14 cellular contexts compared by ENCODE assay signal in genomic region chr2:226977775-226978190, GRCh38.
DNase-seq lines count a peak whose midpoint lies in the region; ATAC-seq, FAIRE-seq and TF ChIP-seq lines count a peak whose summit lies in the region.
"Had no signal": no experiment of that assay in that cellular context is flagged by ENCODE, and none has a peak within 500 bp of the region (broad histone marks: within the 10 kb centered on the region; RNA-seq: fewer than 3 reads in every experiment).

No MANE protein-coding gene starts in this region.

- no peak for TF ChIP-seq POLR2A in breast epithelium (IDR thresholded peaks at IDR 0.05)

- H3K4me1 ChIP-seq in breast epithelium (no peaks in the 10 kb centered on the region), PC-3 (ENCODE audit: insufficient read depth, low read length) (peaks cover 16% of the 10 kb centered on the region), fibroblast of lung (ENCODE audit: control insufficient read depth, extremely low read depth, insufficient read depth, low read length) (peaks cover 3% of the 10 kb centered on the region)

- DNase-seq in MCF 10A (ENCODE audit: unreplicated experiment) (peak; percentile 40), breast epithelium (ENCODE audit: low spot score in 2 of 2) (no peak), PC-3 (peak; percentile 77), fibroblast of lung (ENCODE audit: low read depth in 2 of 2) (peak; percentile 71 to 79), RCC 7860 (ENCODE audit: low spot score) (no peak), activated gamma-delta T cell treated with Interleukin-2 at 50 U/mL for 16 hours (no peak), middle frontal gyrus (ENCODE audit: extremely low spot score, low spot score) (no peak)
- DNase-seq in activated naive CD4-positive, alpha-beta T cell treated with anti-CD3 and anti-CD28 coated beads for 36 hours: no peak
- DNase-seq: activated naive CD4-positive, alpha-beta T cell treated with anti-CD3 and anti-CD28 coated beads, Interleukin-2, amount 50 U/mL, for 16 hours; left ventricle myocardium inferior; MG63 had no signal

- TF ChIP-seq CTCF in MCF 10A (IDR thresholded peaks at IDR 0.05; ENCODE audit: unreplicated experiment): no peak
- no peak for TF ChIP-seq CTCF in breast epithelium (IDR thresholded peaks at IDR 0.05)
- TF ChIP-seq CTCF in PC-3 (conservative IDR thresholded peaks at IDR 0.05; ENCODE audit: low read depth, low read length): no peak
- no peak for TF ChIP-seq CTCF in fibroblast of lung (conservative IDR thresholded peaks at IDR 0.05 in 1 of 2, IDR thresholded peaks at IDR 0.05 in 1 of 2; ENCODE audit: low read depth in 1 of 2, low read length in 2 of 2)

- H3K27ac ChIP-seq in breast epithelium (no peak overlapping the region), PC-3 (ENCODE audit: low read length) (peak overlapping the region; percentile 34), fibroblast of lung (ENCODE audit: insufficient read depth, low read length) (no peak overlapping the region)
- H3K27ac ChIP-seq: left ventricle myocardium inferior had no signal

- H3K9me3 Mint-ChIP-seq in MCF 10A (ENCODE audit: unreplicated experiment): no peaks in the 10 kb centered on the region
- no peaks in the 10 kb centered on the region for H3K9me3 Mint-ChIP-seq in activated naive CD4-positive, alpha-beta T cell treated with anti-CD3 and anti-CD28 coated beads for 36 hours

- H3K27me3 Mint-ChIP-seq in MCF 10A (ENCODE audit: insufficient read depth, unreplicated experiment): no peaks in the 10 kb centered on the region
- no peaks in the 10 kb centered on the region for H3K27me3 Mint-ChIP-seq in activated naive CD4-positive, alpha-beta T cell treated with anti-CD3 and anti-CD28 coated beads for 36 hours (ENCODE audit: low read depth)
- H3K27me3 Mint-ChIP-seq: B cell, progenitor cell of endocrine pancreas had no signal

- H2AFZ ChIP-seq in PC-3 (ENCODE audit: low read length) (no peak overlapping the region), fibroblast of lung (ENCODE audit: low read length) (no peak overlapping the region)

- H3K27me3 ChIP-seq in breast epithelium (no peaks in the 10 kb centered on the region), PC-3 (ENCODE audit: low read length) (no peaks in the 10 kb centered on the region), fibroblast of lung (ENCODE audit: control insufficient read depth, insufficient read depth, low read length) (no peaks in the 10 kb centered on the region)
- H3K27me3 ChIP-seq: MG63 had no signal

- POLR2A ChIA-PET in MCF 10A (lab: Yijun Ruan, JAX) (interaction anchor here (0.6 to 3.0 kb wide), 4 partner anchors 62 to 531 kb away, joined by 3 to 20 read pairs (median 4); partner anchors contain the start of gene RHBDD1), PC-3 (lab: Charles Lee; ENCODE audit: unreplicated experiment) (no interaction called here)

- no peak overlapping the region for H3K9ac ChIP-seq in PC-3 (ENCODE audit: low read length)
- no peak overlapping the region for H3K9ac ChIP-seq in fibroblast of lung (ENCODE audit: insufficient read depth, low read length)

- no peak overlapping the region for H3K4me3 Mint-ChIP-seq in MCF 10A (ENCODE audit: unreplicated experiment)
- no peak overlapping the region for H3K4me3 Mint-ChIP-seq in activated naive CD4-positive, alpha-beta T cell treated with anti-CD3 and anti-CD28 coated beads for 36 hours
- H3K4me3 Mint-ChIP-seq: B cell had no signal

- H3K4me3 ChIP-seq in breast epithelium: no peak overlapping the region
- H3K4me3 ChIP-seq in PC-3 (ENCODE audit: low read length): no peak overlapping the region
- H3K4me3 ChIP-seq in fibroblast of lung (replicated peaks in 1 of 4; ENCODE audit: control extremely low read depth in 1 of 4, insufficient read depth in 1 of 4, low read depth in 3 of 4, low read length in 4 of 4): no peak overlapping the region
- H3K4me3 ChIP-seq: left ventricle myocardium inferior, MG63 had no signal

- no peak for FAIRE-seq in RCC 7860 (lab: Jason Lieb, UNC)

- H4K20me1 ChIP-seq in PC-3 (ENCODE audit: low read length) (no peaks in the 10 kb centered on the region), fibroblast of lung (ENCODE audit: control insufficient read depth, extremely low read depth, insufficient read depth, low read length) (no peaks in the 10 kb centered on the region)

- peak overlapping the region; percentile 36 for H3K4me2 ChIP-seq in PC-3 (ENCODE audit: low read length)
- H3K4me2 ChIP-seq in fibroblast of lung (ENCODE audit: extremely low read depth, insufficient read depth, low read length): no peak overlapping the region

- peaks cover 26% of the 10 kb centered on the region for H3K4me1 Mint-ChIP-seq in MCF 10A (ENCODE audit: insufficient read depth, unreplicated experiment)
- H3K4me1 Mint-ChIP-seq in activated naive CD4-positive, alpha-beta T cell treated with anti-CD3 and anti-CD28 coated beads for 36 hours (ENCODE audit: low read depth): no peaks in the 10 kb centered on the region

- H3K79me2 ChIP-seq in PC-3 (ENCODE audit: low read length) (no peaks in the 10 kb centered on the region), fibroblast of lung (ENCODE audit: control insufficient read depth, insufficient read depth, low read length) (no peaks in the 10 kb centered on the region)

- no TSS peak for BruUV-seq in MCF 10A (replicated peaks; lab: Mats Ljungman, UMichigan)
- no TSS peak for BruUV-seq in PC-3 (replicated peaks; lab: Mats Ljungman, UMichigan)

- no peak overlapping the region for H3K27ac Mint-ChIP-seq in MCF 10A (ENCODE audit: low read depth, unreplicated experiment)
- no peak overlapping the region for H3K27ac Mint-ChIP-seq in activated naive CD4-positive, alpha-beta T cell treated with anti-CD3 and anti-CD28 coated beads for 36 hours
- H3K27ac Mint-ChIP-seq: B cell, progenitor cell of endocrine pancreas had no signal

- H3K9me2 ChIP-seq in PC-3 (replicated peaks; ENCODE audit: low read length): no peaks in the 10 kb centered on the region

- H3K9me3 ChIP-seq in breast epithelium (no peaks in the 10 kb centered on the region), PC-3 (ENCODE audit: low read length) (no peaks in the 10 kb centered on the region), fibroblast of lung (ENCODE audit: control insufficient read depth, insufficient read depth, low read depth, low read length) (no peaks in the 10 kb centered on the region)
- H3K9me3 ChIP-seq: left ventricle myocardium inferior, MG63 had no signal

- no peaks in the 10 kb centered on the region for H3K36me3 Mint-ChIP-seq in MCF 10A (ENCODE audit: insufficient read depth, unreplicated experiment)
- H3K36me3 Mint-ChIP-seq in activated naive CD4-positive, alpha-beta T cell treated with anti-CD3 and anti-CD28 coated beads for 36 hours (ENCODE audit: low read depth): peaks cover 15% of the 10 kb centered on the region

- ATAC-seq in PC-3: peak; percentile 97
- ATAC-seq: activated CD4-positive, CD25-positive, alpha-beta regulatory T cell treated with anti-CD3 and anti-CD28 coated beads, Interleukin-2, amount 50 U/mL, for 24 hours had no signal

- intact Hi-C loops in MCF 10A (cut with micrococcal nuclease): no loop called here
- intact Hi-C loops in breast epithelium (cut with DNase I; ENCODE audit: low total_unique reads): no loop called here
- intact Hi-C loops in PC-3 (cut with micrococcal nuclease): loop anchor here (2.0 kb wide), 1 partner anchor 109 kb away; no protein-coding TSS in a partner anchor
- intact Hi-C loops in activated naive CD4-positive, alpha-beta T cell treated with anti-CD3 and anti-CD28 coated beads for 36 hours (cut with micrococcal nuclease): no loop called here

- H3K36me3 ChIP-seq in breast epithelium (no peaks in the 10 kb centered on the region), PC-3 (ENCODE audit: low read depth, low read length) (no peaks in the 10 kb centered on the region), fibroblast of lung (ENCODE audit: control insufficient read depth, insufficient read depth, low read length) (no peaks in the 10 kb centered on the region)
- H3K36me3 ChIP-seq: left ventricle myocardium inferior, MG63 had no signal

- CTCF ChIA-PET in MCF 10A (lab: Yijun Ruan, JAX) (interaction anchor here (0.7 to 1.7 kb wide), 2 partner anchors 61 to 1545 kb away, joined by 3 to 5 read pairs; no protein-coding TSS in a partner anchor), PC-3 (lab: Charles Lee) (interaction anchor here (0.7 kb wide), 1 partner anchor 143 kb away, joined by 3 read pairs; no protein-coding TSS in a partner anchor)
- CTCF ChIA-PET in activated naive CD4-positive, alpha-beta T cell treated with anti-CD3 and anti-CD28 coated beads for 36 hours (lab: Charles Lee): interaction anchor here (0.7 kb wide), 1 partner anchor 302 kb away, joined by 3 read pairs; no protein-coding TSS in a partner anchor

- H3F3A ChIP-seq in PC-3 (ENCODE audit: low read length, unreplicated experiment): no peaks in the 10 kb centered on the region

Comparison
In these comparisons a context has a peak if more than half of its experiments do, and no peak if none do; other contexts are left out.
1. DNase-seq: peak in MCF 10A (single experiment), PC-3 (single experiment) and fibroblast of lung (2 of 2); none in breast epithelium (0 of 2), RCC 7860 (single experiment), activated gamma-delta T cell treated with Interleukin-2 at 50 U/mL for 16 hours (single experiment), middle frontal gyrus (single experiment) and activated naive CD4-positive, alpha-beta T cell treated with anti-CD3 and anti-CD28 coated beads for 36 hours (single experiment).